13 cellular contexts compared by ENCODE assay signal in the genomic region with DNA sequence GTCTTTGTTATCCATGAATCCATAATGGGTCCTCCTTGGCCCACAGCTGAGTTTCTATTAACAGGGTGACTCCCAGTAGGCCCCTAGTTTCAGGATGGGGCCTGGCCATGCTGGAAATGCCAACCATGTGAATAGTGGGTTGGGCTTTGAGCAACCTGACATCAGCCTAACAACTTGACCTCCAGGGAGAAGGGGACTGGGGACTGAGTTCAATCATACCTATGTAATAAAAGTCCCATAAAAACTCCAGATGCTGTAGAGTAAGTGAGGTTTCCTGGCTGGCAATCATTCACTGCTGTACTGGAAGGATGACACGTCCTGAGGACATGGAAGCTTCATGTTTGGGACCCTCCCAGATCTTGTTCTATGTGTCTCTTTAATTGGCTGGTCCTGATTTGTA. TPM values are rescaled to one million over a fixed set of nuclear protein-coding genes. Genes with fewer than 3 reads are reported as not detected.
A peak's percentile ranks its signal among the peaks of the same experiment; 100 is the strongest.
DNase-seq lines count a peak whose midpoint lies in the region; ATAC-seq, FAIRE-seq and TF ChIP-seq lines count a peak whose summit lies in the region.
"Had no signal": no experiment of that assay in that cellular context is flagged by ENCODE, and none has a peak within 500 bp of the region (broad histone marks: within the 10 kb centered on the region; RNA-seq: fewer than 3 reads in every experiment).

No MANE protein-coding gene starts in this region.

- no peak for TF ChIP-seq EP300 in transverse colon (IDR thresholded peaks at IDR 0.05; ENCODE audit: low read depth)

- no peak overlapping the region for H2AK5ac ChIP-seq in neuronal stem cell (ENCODE audit: low read depth, low read length)

- no peak overlapping the region for H2AFZ ChIP-seq in neuronal stem cell (ENCODE audit: low read length)

- no peaks in the 10 kb centered on the region for H3K27me3 Mint-ChIP-seq in activated T-cell treated with anti-CD3 and anti-CD28 coated beads, Interleukin-2, amount 50 U/mL, for 72 hours (ENCODE audit: low read depth)
- no peaks in the 10 kb centered on the region for H3K27me3 Mint-ChIP-seq in activated naive CD8-positive, alpha-beta T cell

- H3K4me1 Mint-ChIP-seq in activated T-cell treated with anti-CD3 and anti-CD28 coated beads, Interleukin-2, amount 50 U/mL, for 72 hours (ENCODE audit: low read depth): peaks cover 88% of the 10 kb centered on the region
- peaks cover 77% of the 10 kb centered on the region for H3K4me1 Mint-ChIP-seq in activated naive CD8-positive, alpha-beta T cell (ENCODE audit: low read depth)

- ATAC-seq in activated T-cell treated with anti-CD3 and anti-CD28 coated beads, Interleukin-2, amount 50 U/mL, for 72 hours (replicated peaks in 1 of 2): peak in 1 of 2 donors; percentile 11
- peak; percentile 49 for ATAC-seq in left ventricle myocardium superior

- H4K91ac ChIP-seq in neuronal stem cell (ENCODE audit: low read depth, low read length, poor library complexity): no peak overlapping the region

- WGBS in transverse colon (ENCODE audit: low coverage in 1 of 2), 2 donors: 43% methylated on average over 1 of the region's 1 CpG; no CpG with 5 or more reads in 1 of the 2 donors
- no CpG with 5 or more reads among the region's 1 CpG for WGBS in neuronal stem cell (ENCODE audit: extremely low coverage in 2 of 2, insufficient read length in 2 of 2, insufficient replicate concordance in 1 of 2), 2 donors

- no peak overlapping the region for H2BK15ac ChIP-seq in neuronal stem cell (ENCODE audit: low read length)

- H3K18ac ChIP-seq in neuronal stem cell (ENCODE audit: low read length): no peak overlapping the region

- no peak overlapping the region for H3K4ac ChIP-seq in neuronal stem cell (ENCODE audit: low read length)

- H4K8ac ChIP-seq in neuronal stem cell (ENCODE audit: low read depth, low read length): no peak overlapping the region

- H3K4me3 ChIP-seq in transverse colon (no peak overlapping the region), neuronal stem cell (ENCODE audit: low read length in 2 of 2) (no peak overlapping the region)
- H3K4me3 ChIP-seq in effector memory CD4-positive, alpha-beta T cell (ENCODE audit: insufficient read depth, low read depth, low read length, poor library complexity, severe bottlenecking): no peak overlapping the region
- H3K4me3 ChIP-seq: lung had no signal

- peaks cover 4% of the 10 kb centered on the region for H3K79me1 ChIP-seq in neuronal stem cell (ENCODE audit: low read depth, low read length)

- intact Hi-C loops in left ventricle myocardium superior (cut with micrococcal nuclease) (no loop called here), transverse colon (cut with DNase I; ENCODE audit: low total_unique reads) (loop anchor here (5.0 kb wide), 1 partner anchor 1590 kb away; no protein-coding TSS in a partner anchor)

- no peaks in the 10 kb centered on the region for H3K9me3 Mint-ChIP-seq in activated T-cell treated with anti-CD3 and anti-CD28 coated beads, Interleukin-2, amount 50 U/mL, for 72 hours
- no peaks in the 10 kb centered on the region for H3K9me3 Mint-ChIP-seq in activated naive CD8-positive, alpha-beta T cell (ENCODE audit: low read depth)
- H3K9me3 Mint-ChIP-seq: T-helper 1 cell treated with Interleukin-12 subunit alpha and Interleukin-12 subunit beta and Interleukin-4 antibody, amounts not matched to agents 30 μg/mL and 1 μg/mL, for 36 hours had no signal

- H3K9ac ChIP-seq in neuronal stem cell (ENCODE audit: low read depth, low read length, poor library complexity): no peak overlapping the region

- H2BK12ac ChIP-seq in neuronal stem cell (ENCODE audit: low read length): no peak overlapping the region

- peaks cover 0 to 2% of the 10 kb centered on the region in 2 donors for H3K36me3 Mint-ChIP-seq in activated T-cell treated with anti-CD3 and anti-CD28 coated beads, Interleukin-2, amount 50 U/mL, for 72 hours (ENCODE audit: insufficient read depth in 2 of 2)
- H3K36me3 Mint-ChIP-seq in activated naive CD8-positive, alpha-beta T cell: no peaks in the 10 kb centered on the region

- H3K36me3 ChIP-seq in transverse colon: no peaks in the 10 kb centered on the region
- peaks cover 0 to 22% of the 10 kb centered on the region in 2 donors for H3K36me3 ChIP-seq in neuronal stem cell (replicated peaks in 1 of 2; ENCODE audit: control insufficient read depth in 2 of 2, insufficient read depth in 2 of 2, low read length in 2 of 2)
- no peaks in the 10 kb centered on the region for H3K36me3 ChIP-seq in effector memory CD4-positive, alpha-beta T cell (ENCODE audit: control insufficient read depth, insufficient read depth, low read length)

- peak overlapping the region in 3 of 4 donors; percentile 42 to 55 (median 42) for H3K27ac ChIP-seq in transverse colon
- H3K27ac ChIP-seq in neuronal stem cell (replicated peaks; ENCODE audit: low read length): no peak overlapping the region
- no peak overlapping the region for H3K27ac ChIP-seq in effector memory CD4-positive, alpha-beta T cell (ENCODE audit: insufficient read depth, low read length, poor library complexity, severe bottlenecking)

- H3K27ac Mint-ChIP-seq in activated T-cell treated with anti-CD3 and anti-CD28 coated beads, Interleukin-2, amount 50 U/mL, for 72 hours: peak overlapping the region; percentile 3
- peak overlapping the region; percentile 10 for H3K27ac Mint-ChIP-seq in activated naive CD8-positive, alpha-beta T cell
- H3K27ac Mint-ChIP-seq: T-helper 1 cell treated with Interleukin-12 subunit alpha and Interleukin-12 subunit beta and Interleukin-4 antibody, amounts not matched to agents 30 μg/mL and 1 μg/mL, for 36 hours had no signal

- H3K14ac ChIP-seq in neuronal stem cell (ENCODE audit: low read length): no peak overlapping the region

- H3K4me3 Mint-ChIP-seq in activated T-cell treated with anti-CD3 and anti-CD28 coated beads, Interleukin-2, amount 50 U/mL, for 72 hours: no peak overlapping the region
- no peak overlapping the region for H3K4me3 Mint-ChIP-seq in activated naive CD8-positive, alpha-beta T cell
- H3K4me3 Mint-ChIP-seq: T-helper 1 cell treated with Interleukin-12 subunit alpha and Interleukin-12 subunit beta and Interleukin-4 antibody, amounts not matched to agents 30 μg/mL and 1 μg/mL, for 36 hours had no signal

- H3K23ac ChIP-seq in neuronal stem cell (ENCODE audit: low read depth, low read length, poor library complexity): no peak overlapping the region

- peaks cover 6 to 82% (median 32%) of the 10 kb centered on the region in 4 donors for H3K4me1 ChIP-seq in transverse colon
- H3K4me1 ChIP-seq in neuronal stem cell (ENCODE audit: control insufficient read depth in 2 of 2, insufficient read depth in 1 of 2, low read depth in 1 of 2, low read length in 2 of 2): peaks cover 0 to 15% of the 10 kb centered on the region in 2 donors
- H3K4me1 ChIP-seq in effector memory CD4-positive, alpha-beta T cell (ENCODE audit: control insufficient read depth, insufficient read depth, low read length, poor library complexity, severe bottlenecking): no peaks in the 10 kb centered on the region

- no peak for TF ChIP-seq CTCF in transverse colon (IDR thresholded peaks at IDR 0.05)

- no peaks in the 10 kb centered on the region for H3K27me3 ChIP-seq in transverse colon
- no peaks in the 10 kb centered on the region for H3K27me3 ChIP-seq in neuronal stem cell (ENCODE audit: control insufficient read depth in 3 of 3, insufficient read depth in 3 of 3, low read depth in 1 of 3, low read length in 3 of 3)
- H3K27me3 ChIP-seq in effector memory CD4-positive, alpha-beta T cell (replicated peaks; ENCODE audit: control insufficient read depth, insufficient read depth, low read length, poor library complexity, severe bottlenecking): no peaks in the 10 kb centered on the region

- DNase-seq in activated T-cell treated with anti-CD3 and anti-CD28 coated beads, Interleukin-2, amount 50 U/mL, for 72 hours: no peak
- no peak for DNase-seq in activated T-cell treated with anti-CD3 and anti-CD28 coated beads, Interleukin-2, amount 50 U/mL, for 1 hour
- DNase-seq in left ventricle myocardium superior (no peak), transverse colon (peak; percentile 28), neuronal stem cell (ENCODE audit: low spot score) (no peak), GM12892 (ENCODE audit: insufficient read length) (no peak)
- DNase-seq in effector memory CD4-positive, alpha-beta T cell: no peak
- DNase-seq: NCI-H774 had no signal

- FAIRE-seq in GM12892 (lab: Jason Lieb, UNC): no peak
- FAIRE-seq: astrocyte, G401.6 had no signal

- H2BK120ac ChIP-seq in neuronal stem cell (ENCODE audit: low read depth, low read length): no peak overlapping the region

- in situ Hi-C loops in transverse colon (cut with MboI; ENCODE audit: low pct_ligation_motif_present in 1 of 4, low pct_unique_long_range_greater_than_20kb in 1 of 4, low sequenced_read_pairs in 3 of 4): loop anchor here in 3 of 4 donors (25.0 kb wide), 2 partner anchors 145 to 295 kb away; a partner anchor contains a TSS

- H3K4me2 ChIP-seq in neuronal stem cell (ENCODE audit: insufficient read depth, low read length, poor library complexity, severe bottlenecking): no peak overlapping the region

- H2BK5ac ChIP-seq in neuronal stem cell (ENCODE audit: low read length): no peak overlapping the region

- no peaks in the 10 kb centered on the region for H3K9me3 ChIP-seq in transverse colon
- H3K9me3 ChIP-seq in neuronal stem cell (replicated peaks in 1 of 2; ENCODE audit: control insufficient read depth in 2 of 2, insufficient read depth in 1 of 2, low read depth in 1 of 2, low read length in 2 of 2): peaks cover 0 to 4% of the 10 kb centered on the region in 2 donors
- no peaks in the 10 kb centered on the region for H3K9me3 ChIP-seq in effector memory CD4-positive, alpha-beta T cell (ENCODE audit: control insufficient read depth, low read length)

- TF ChIP-seq POLR2A in transverse colon (IDR thresholded peaks at IDR 0.05): no peak
- no peak for TF ChIP-seq POLR2A in GM12892 (IDR thresholded peaks at IDR 0.05; ENCODE audit: low read depth, low read length)

RNA-seq across cellular contexts. Expression of a gene that starts 7.9 kb away (rescaled TPM):
- 10 to 100 TPM; 39.8 to 51.4 TPM for total RNA-seq in activated T-cell treated with anti-CD3 and anti-CD28 coated beads, Interleukin-2, amount 50 U/mL, for 72 hours
- total RNA-seq in left ventricle myocardium superior (74.2 TPM), transverse colon (100 to 1,000 TPM in 2 of 4 donors, 10 to 100 TPM in 2; 23.2 to 199 (median 73.5) TPM)
- polyA plus RNA-seq in neuronal stem cell (2013, experiment 1 of 2): 29.5 TPM
- 28.3 TPM for polyA plus RNA-seq in neuronal stem cell (2013, experiment 2 of 2)
- 28.2 TPM for polyA plus RNA-seq in GM12892 (2012; ENCODE audit: missing spikeins)

Comparison
In these comparisons a context has a peak if more than half of its experiments do, and no peak if none do; other contexts are left out.
1. H3K27ac ChIP-seq: peak in transverse colon (3 of 4); none in neuronal stem cell (single experiment) and effector memory CD4-positive, alpha-beta T cell (single experiment).